ENCODE assay signal across 14 cellular contexts in genomic region chr11:19394525-19395016, GRCh38.
A peak's percentile ranks its signal among the peaks of the same experiment; 100 is the strongest.
DNase-seq lines count a peak whose midpoint lies in the region; ATAC-seq, FAIRE-seq and TF ChIP-seq lines count a peak whose summit lies in the region.
"Had no signal": no experiment of that assay in that cellular context is flagged by ENCODE, and none has a peak within 500 bp of the region (broad histone marks: within the 10 kb centered on the region; RNA-seq: fewer than 3 reads in every experiment).

No MANE protein-coding gene starts in this region.

- peak; percentile 89 to 95 for ATAC-seq in activated T-cell treated with anti-CD3 and anti-CD28 coated beads, Interleukin-2, amount 50 U/mL, for 72 hours (replicated peaks in 1 of 2)
- ATAC-seq in GM21576 (IDR thresholded peaks at IDR 0.05; ENCODE audit: unreplicated experiment) (peak; percentile 68), HG03159 (IDR thresholded peaks at IDR 0.05; ENCODE audit: unreplicated experiment) (peak; percentile 63), heart right ventricle (no peak)
- ATAC-seq: esophagus mucosa had no signal

- no peak overlapping the region for H4K8ac ChIP-seq in mesendoderm (ENCODE audit: low read depth, low read length)

- H3K27me3 ChIP-seq in mesendoderm (ENCODE audit: insufficient read depth, low read length, poor library complexity) = no peaks in the 10 kb centered on the region
- no peaks in the 10 kb centered on the region for H3K27me3 ChIP-seq in heart right ventricle

- peak overlapping the region in 1 of 2 donors; percentile 4 for H3K4me3 Mint-ChIP-seq in activated T-cell treated with anti-CD3 and anti-CD28 coated beads, Interleukin-2, amount 50 U/mL, for 72 hours

- no peak overlapping the region for H2BK15ac ChIP-seq in mesendoderm (replicated peaks; ENCODE audit: low read depth)

- H3K18ac ChIP-seq in mesendoderm (ENCODE audit: low read length) = no peak overlapping the region

- H3K23ac ChIP-seq in mesendoderm (ENCODE audit: low read length) = no peak overlapping the region

- no peak overlapping the region for H4K5ac ChIP-seq in mesendoderm (ENCODE audit: low read length)

- H2BK120ac ChIP-seq in mesendoderm (ENCODE audit: low read depth, low read length) = peak overlapping the region; percentile 19

- H3K4me1 ChIP-seq in mesendoderm (ENCODE audit: control insufficient read depth, low read depth, low read length) (peaks cover 6% of the 10 kb centered on the region), heart right ventricle (peaks cover 0 to 9% (median 0%) of the 10 kb centered on the region in 9 donors)

- peaks cover 0 to 7% (median 0%) of the 10 kb centered on the region in 11 donors for H3K9me3 ChIP-seq in heart right ventricle

- H3K4me3 ChIP-seq in mesendoderm (ENCODE audit: low read length) (no peak overlapping the region), heart right ventricle (no peak overlapping the region)

- no peak overlapping the region for H2BK5ac ChIP-seq in mesendoderm (ENCODE audit: low read length)

- H3K27ac ChIP-seq in mesendoderm (ENCODE audit: low read depth, low read length) = no peak overlapping the region
- no peak overlapping the region for H3K27ac ChIP-seq in heart right ventricle

- H3K9ac ChIP-seq in mesendoderm (ENCODE audit: low read length) = no peak overlapping the region

- H3K9me3 Mint-ChIP-seq in activated T-cell treated with anti-CD3 and anti-CD28 coated beads, Interleukin-2, amount 50 U/mL, for 72 hours = peaks cover 0 to 4% of the 10 kb centered on the region in 2 donors

- no peak overlapping the region for H3K56ac ChIP-seq in mesendoderm (ENCODE audit: low read length)

- H3K27me3 Mint-ChIP-seq in activated T-cell treated with anti-CD3 and anti-CD28 coated beads, Interleukin-2, amount 50 U/mL, for 72 hours (ENCODE audit: low read depth) = peaks cover 5% of the 10 kb centered on the region

- no peak overlapping the region for H3K4me2 ChIP-seq in mesendoderm (ENCODE audit: low read length)

- TF ChIP-seq CTCF in heart right ventricle (IDR thresholded peaks at IDR 0.05) = no peak

- DNase-seq in activated T-cell treated with anti-CD3 and anti-CD28 coated beads, Interleukin-2, amount 50 U/mL, for 72 hours = peak; percentile 28 to 63
- DNase-seq in activated T-cell treated with anti-CD3 and anti-CD28 coated beads for 4 hours (no peak), mesendoderm (peak; percentile 33), frontal cortex (ENCODE audit: low spot score in 2 of 2) (no peak), heart right ventricle (no peak)
- no peak for DNase-seq in stimulated activated naive CD4-positive, alpha-beta T cell treated with Interleukin-2 at 50 U/mL for 16 hours (lab: John Stamatoyannopoulos, UW)
- DNase-seq: activated CD4-positive, CD25-positive, alpha-beta regulatory T cell treated with anti-CD3 and anti-CD28 coated beads, Interleukin-2, amount 50 U/mL, for 72 hours; GDM1; NCI-H1694; RPMI8226 had no signal

- no peaks in the 10 kb centered on the region for H3K79me1 ChIP-seq in mesendoderm (ENCODE audit: low read length)

- H3K79me2 ChIP-seq in mesendoderm (ENCODE audit: control insufficient read depth, insufficient read depth, low read length) = no peaks in the 10 kb centered on the region

- H2AK5ac ChIP-seq in mesendoderm (ENCODE audit: low read length) = no peak overlapping the region

- no peak overlapping the region for H3K4ac ChIP-seq in mesendoderm (ENCODE audit: low read depth, low read length)

- intact Hi-C loops in heart right ventricle (cut with DNase I) = no loop called here

- H3K36me3 Mint-ChIP-seq in activated T-cell treated with anti-CD3 and anti-CD28 coated beads, Interleukin-2, amount 50 U/mL, for 72 hours (ENCODE audit: insufficient read depth in 2 of 2) = no peaks in the 10 kb centered on the region

- H3K36me3 ChIP-seq in mesendoderm (ENCODE audit: control insufficient read depth, insufficient read depth, low read length) (no peaks in the 10 kb centered on the region), heart right ventricle (no peaks in the 10 kb centered on the region)

- no CpG with 5 or more reads among the region's 5 CpGs for WGBS in mesendoderm (ENCODE audit: extremely low coverage, insufficient coverage, low lambda C conversion rate)
- WGBS in heart right ventricle, 2 donors = 81 to 85% methylated on average over 5 of the region's 5 CpGs

- H3K27ac Mint-ChIP-seq in activated T-cell treated with anti-CD3 and anti-CD28 coated beads, Interleukin-2, amount 50 U/mL, for 72 hours = no peak overlapping the region

- H3K4me1 Mint-ChIP-seq in activated T-cell treated with anti-CD3 and anti-CD28 coated beads, Interleukin-2, amount 50 U/mL, for 72 hours (ENCODE audit: low read depth) = peaks cover 10% of the 10 kb centered on the region

- no peak for FAIRE-seq in frontal cortex (lab: Jason Lieb, UNC)
- FAIRE-seq: astrocyte had no signal

Comparison
In these comparisons a context has a peak if more than half of its experiments do, and no peak if none do; other contexts are left out.
1. DNase-seq: peak in activated T-cell treated with anti-CD3 and anti-CD28 coated beads, Interleukin-2, amount 50 U/mL, for 72 hours (2 of 2) and mesendoderm (single experiment); none in activated T-cell treated with anti-CD3 and anti-CD28 coated beads for 4 hours (single experiment), stimulated activated naive CD4-positive, alpha-beta T cell treated with Interleukin-2 at 50 U/mL for 16 hours (single experiment), frontal cortex (0 of 2) and heart right ventricle (0 of 2).
2. ATAC-seq: peak in activated T-cell treated with anti-CD3 and anti-CD28 coated beads, Interleukin-2, amount 50 U/mL, for 72 hours (2 of 2), GM21576 (single experiment) and HG03159 (single experiment); none in heart right ventricle (0 of 8).